Comparison of ENCODE assay signal across 36 cellular contexts in the genomic region with DNA sequence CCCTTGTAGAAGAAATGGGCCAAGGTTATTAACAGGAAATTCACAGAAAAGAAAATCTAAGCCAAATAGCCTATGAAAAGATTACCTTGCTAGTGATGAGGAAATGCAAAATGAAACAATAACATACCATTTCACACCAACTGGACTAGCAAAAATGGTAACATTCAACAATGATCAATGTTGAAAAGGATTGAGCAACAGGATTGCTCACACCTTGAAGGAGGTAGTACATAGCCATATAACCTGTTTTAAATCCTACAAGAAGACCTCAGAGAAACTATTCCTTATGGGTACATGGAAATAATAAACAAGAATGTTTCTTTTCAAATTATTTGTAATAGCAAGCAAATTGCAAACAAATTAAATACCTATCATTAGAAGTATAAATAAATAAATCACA.
"Had no signal": no experiment of that assay in that cellular context is flagged by ENCODE, and none has a peak within 500 bp of the region (broad histone marks: within the 10 kb centered on the region; RNA-seq: fewer than 3 reads in every experiment).

No MANE protein-coding gene starts in this region.

- H3K4me3 ChIP-seq: adrenal gland, body of pancreas, breast epithelium, cardiac muscle cell had no signal

- ATAC-seq: activated CD8-positive, alpha-beta T cell treated with anti-CD3 and anti-CD28 coated beads for 36 hours; activated naive CD4-positive, alpha-beta T cell treated with anti-CD3 and anti-CD28 coated beads, Interleukin-2, amount 50 U/mL, for 72 hours; activated T-cell treated with anti-CD3 and anti-CD28 coated beads, Interleukin-2, amount 50 U/mL, for 4 hours; activated T-cell treated with anti-CD3 and anti-CD28 coated beads, Interleukin-2, amount 50 U/mL, for 72 hours; activated T-helper 17 cell treated with anti-CD3 and anti-CD28 coated beads, Interleukin-2, amount 50 U/mL, for 72 hours; body of pancreas had no signal

- H3K9me3 ChIP-seq: adrenal gland, body of pancreas, breast epithelium had no signal

- H3K4me1 ChIP-seq: adrenal gland, body of pancreas, breast epithelium had no signal

- DNase-seq: activated B cell treated with CpG ODN at 0.5 μM for 24 hours; activated CD4-positive, alpha-beta memory T cell treated with anti-CD3 and anti-CD28 coated beads for 36 hours; activated CD4-positive, alpha-beta T cell treated with anti-CD3 and anti-CD28 coated beads for 4 hours; activated CD4-positive, alpha-beta T cell treated with anti-CD3 and anti-CD28 coated beads, Interleukin-2, amount 10 ng/mL, durations not matched to agents 24 days and 14 days; activated CD4-positive, alpha-beta T cell treated with anti-CD3 and anti-CD28 coated beads, Interleukin-2, amount 50 U/mL, for 1 hour; activated CD4-positive, alpha-beta T cell treated with anti-CD3 and anti-CD28 coated beads, Interleukin-2, amount 50 U/mL, for 4 hours; activated CD4-positive, CD25-positive, alpha-beta regulatory T cell treated with anti-CD3 and anti-CD28 coated beads, Interleukin-2, amount 50 U/mL, for 72 hours; activated CD8-positive, alpha-beta memory T cell treated with anti-CD3 and anti-CD28 coated beads, Interleukin-2, amount 50 U/mL, for 4 hours; activated CD8-positive, alpha-beta T cell treated with anti-CD3 and anti-CD28 coated beads for 36 hours; activated effector memory CD4-positive, alpha-beta T cell treated with anti-CD3 and anti-CD28 coated beads, Interleukin-2, amount 50 U/mL, for 16 hours; activated gamma-delta T cell treated with Interleukin-2 at 50 U/mL for 16 hours; activated naive CD4-positive, alpha-beta T cell; activated naive CD4-positive, alpha-beta T cell treated with anti-CD3 and anti-CD28 coated beads for 36 hours; activated naive CD4-positive, alpha-beta T cell treated with anti-CD3 and anti-CD28 coated beads, Interleukin-2, amount 50 U/mL, for 16 hours; activated naive CD8-positive, alpha-beta T cell treated with anti-CD3 and anti-CD28 coated beads for 36 hours; activated T-cell treated with anti-CD3 and anti-CD28 coated beads for 4 hours; activated T-cell treated with anti-CD3 and anti-CD28 coated beads, Interleukin-2, amount 50 U/mL, for 1 hour; activated T-cell treated with anti-CD3 and anti-CD28 coated beads, Interleukin-2, amount 50 U/mL, for 4 hours; activated T-cell treated with anti-CD3 and anti-CD28 coated beads, Interleukin-2, amount 50 U/mL, for 72 hours; adrenal gland; amniotic stem cell; aorta; body of pancreas; brain microvascular endothelial cell; caudate nucleus; cerebellar nuclear complex; T-helper 1 cell; T-helper 2 cell; T-helper 9 cell had no signal

- H3K27ac ChIP-seq: adrenal gland, body of pancreas, brain microvascular endothelial cell, breast epithelium, cardiac muscle cell, VCaP had no signal

- FAIRE-seq: astrocyte, TTC549 had no signal
